Comparison of ENCODE assay signal across 17 cellular contexts in genomic region chr1:170910273-170910672, GRCh38. TPM values are rescaled to one million over a fixed set of nuclear protein-coding genes. Genes with fewer than 3 reads are reported as not detected.
DNase-seq lines count a peak whose midpoint lies in the region; ATAC-seq and TF ChIP-seq lines count a peak whose summit lies in the region.
"Had no signal": no experiment of that assay in that cellular context is flagged by ENCODE, and none has a peak within 500 bp of the region (broad histone marks: within the 10 kb centered on the region; RNA-seq: fewer than 3 reads in every experiment).

No MANE protein-coding gene starts in this region.

- H3K27me3 Mint-ChIP-seq in activated CD8-positive, alpha-beta T cell treated with anti-CD3 and anti-CD28 coated beads for 36 hours = peaks cover 2% of the 10 kb centered on the region
- no peaks in the 10 kb centered on the region for H3K27me3 Mint-ChIP-seq in glutamatergic neuron (ENCODE audit: unreplicated experiment)

- no peak for TF ChIP-seq CTCF in HFF-Myc (IDR thresholded peaks at IDR 0.05; ENCODE audit: low read depth, low read length, missing control alignments)
- no peak for TF ChIP-seq CTCF in brain microvascular endothelial cell (IDR thresholded peaks at IDR 0.05; ENCODE audit: low read depth, low read length, missing control alignments)
- TF ChIP-seq CTCF in gastroesophageal sphincter (IDR thresholded peaks at IDR 0.05) = no peak
- no peak for TF ChIP-seq CTCF in body of pancreas (IDR thresholded peaks at IDR 0.05)
- TF ChIP-seq CTCF in activated CD8-positive, alpha-beta T cell treated with anti-CD3 and anti-CD28 coated beads for 36 hours (IDR thresholded peaks at IDR 0.05) = no peak
- TF ChIP-seq CTCF in glutamatergic neuron (IDR thresholded peaks at IDR 0.05; ENCODE audit: partially characterized antibody, unreplicated experiment) = no peak

- ATAC-seq in gastroesophageal sphincter = peak; percentile 53
- no peak for ATAC-seq in body of pancreas
- ATAC-seq in activated CD8-positive, alpha-beta T cell treated with anti-CD3 and anti-CD28 coated beads for 36 hours = no peak

- H3K27ac ChIP-seq in brain microvascular endothelial cell (peak overlapping the region; percentile 14), gastroesophageal sphincter (peak overlapping the region in 1 of 4 donors; percentile 2), body of pancreas (no peak overlapping the region)
- H3K27ac ChIP-seq: cardiac muscle cell had no signal

- H3K27me3 ChIP-seq in brain microvascular endothelial cell (replicated peaks) = no peaks in the 10 kb centered on the region
- no peaks in the 10 kb centered on the region for H3K27me3 ChIP-seq in gastroesophageal sphincter
- no peaks in the 10 kb centered on the region for H3K27me3 ChIP-seq in body of pancreas
- H3K27me3 ChIP-seq: cardiac muscle cell had no signal

- intact Hi-C loops in body of pancreas (cut with DNase I) = no loop called here
- intact Hi-C loops in activated CD8-positive, alpha-beta T cell treated with anti-CD3 and anti-CD28 coated beads for 36 hours (cut with micrococcal nuclease) = no loop called here

- H3K4me1 Mint-ChIP-seq in activated CD8-positive, alpha-beta T cell treated with anti-CD3 and anti-CD28 coated beads for 36 hours (ENCODE audit: low read depth) = no peaks in the 10 kb centered on the region
- H3K4me1 Mint-ChIP-seq in glutamatergic neuron (ENCODE audit: low read depth, unreplicated experiment) = no peaks in the 10 kb centered on the region

- POLR2A ChIA-PET in activated CD8-positive, alpha-beta T cell treated with anti-CD3 and anti-CD28 coated beads for 36 hours (lab: Charles Lee) = no interaction called here

- H3K36me3 Mint-ChIP-seq in activated CD8-positive, alpha-beta T cell treated with anti-CD3 and anti-CD28 coated beads for 36 hours (ENCODE audit: low read depth) = no peaks in the 10 kb centered on the region
- H3K36me3 Mint-ChIP-seq in glutamatergic neuron (ENCODE audit: unreplicated experiment) = no peaks in the 10 kb centered on the region

- H3K27ac Mint-ChIP-seq in activated CD8-positive, alpha-beta T cell treated with anti-CD3 and anti-CD28 coated beads for 36 hours = no peak overlapping the region
- H3K27ac Mint-ChIP-seq in glutamatergic neuron (ENCODE audit: unreplicated experiment) = no peak overlapping the region
- H3K27ac Mint-ChIP-seq: T-helper 2 cell treated with Interferon-gamma antibody and Interleukin-4, amounts not matched to agents 5 μg/mL and 100 μg/mL, for 36 hours had no signal

- in situ Hi-C loops in brain microvascular endothelial cell (cut with HindIII; ENCODE audit: low pct_ligation_motif_present, low sequenced_read_pairs) = no loop called here

- TF ChIP-seq POLR2A in gastroesophageal sphincter (IDR thresholded peaks at IDR 0.05) (no peak), body of pancreas (IDR thresholded peaks at IDR 0.05) (no peak)

- H3K9me3 ChIP-seq in gastroesophageal sphincter (no peaks in the 10 kb centered on the region), body of pancreas (no peaks in the 10 kb centered on the region)
- H3K9me3 ChIP-seq: thoracic aorta had no signal

- TF ChIP-seq EP300 in gastroesophageal sphincter (IDR thresholded peaks at IDR 0.05) = no peak

- H3K4me1 ChIP-seq in gastroesophageal sphincter (peaks cover 0 to 18% (median 0%) of the 10 kb centered on the region in 3 donors), body of pancreas (no peaks in the 10 kb centered on the region)

- H3K36me3 ChIP-seq in brain microvascular endothelial cell (replicated peaks) (no peaks in the 10 kb centered on the region), gastroesophageal sphincter (no peaks in the 10 kb centered on the region), body of pancreas (replicated peaks in 1 of 2; ENCODE audit: insufficient read depth in 1 of 2, low read depth in 2 of 2) (no peaks in the 10 kb centered on the region)
- H3K36me3 ChIP-seq: cardiac muscle cell, thoracic aorta had no signal

- H3K9me3 Mint-ChIP-seq in activated CD8-positive, alpha-beta T cell treated with anti-CD3 and anti-CD28 coated beads for 36 hours = no peaks in the 10 kb centered on the region
- no peaks in the 10 kb centered on the region for H3K9me3 Mint-ChIP-seq in glutamatergic neuron (ENCODE audit: unreplicated experiment)
- H3K9me3 Mint-ChIP-seq: T-helper 2 cell treated with Interferon-gamma antibody and Interleukin-4, amounts not matched to agents 5 μg/mL and 100 μg/mL, for 36 hours had no signal

- no peak overlapping the region for H3K4me3 Mint-ChIP-seq in activated CD8-positive, alpha-beta T cell treated with anti-CD3 and anti-CD28 coated beads for 36 hours
- H3K4me3 Mint-ChIP-seq in glutamatergic neuron (ENCODE audit: unreplicated experiment) = no peak overlapping the region
- H3K4me3 Mint-ChIP-seq: T-helper 2 cell treated with Interferon-gamma antibody and Interleukin-4, amounts not matched to agents 5 μg/mL and 100 μg/mL, for 36 hours had no signal

- DNase-seq in A172 (ENCODE audit: low spot score) = peak; percentile 62
- DNase-seq in HFF-Myc (ENCODE audit: extremely low read depth, low read depth) = peak; percentile 30
- peak; percentile 65 for DNase-seq in brain microvascular endothelial cell
- DNase-seq in activated effector memory CD4-positive, alpha-beta T cell treated with anti-CD3 and anti-CD28 coated beads, Interleukin-2, amount 50 U/mL, for 16 hours = no peak
- DNase-seq in body of pancreas = no peak
- DNase-seq in activated CD8-positive, alpha-beta T cell treated with anti-CD3 and anti-CD28 coated beads for 36 hours = no peak
- DNase-seq in glutamatergic neuron = no peak
- DNase-seq: 8988T; activated CD4-positive, CD25-positive, alpha-beta regulatory T cell treated with anti-CD3 and anti-CD28 coated beads, Interleukin-2, amount 50 U/mL, for 72 hours; effector CD8-positive, alpha-beta T cell; mesendoderm; SHP77 treated with DMSO at 0.1 percent for 48 hours; stimulated activated CD4-positive, alpha-beta T cell treated with anti-CD3 and anti-CD28 coated beads, Interleukin-2, amount 100 ng/mL, for 24 hours had no signal

- CTCF ChIA-PET in activated CD8-positive, alpha-beta T cell treated with anti-CD3 and anti-CD28 coated beads for 36 hours (lab: Charles Lee) = no interaction called here

- H3K4me3 ChIP-seq in HFF-Myc (replicated peaks; ENCODE audit: low read depth, low read length) = no peak overlapping the region
- no peak overlapping the region for H3K4me3 ChIP-seq in brain microvascular endothelial cell (ENCODE audit: low read depth, low read length)
- no peak overlapping the region for H3K4me3 ChIP-seq in gastroesophageal sphincter
- H3K4me3 ChIP-seq in body of pancreas = no peak overlapping the region
- H3K4me3 ChIP-seq: cardiac muscle cell, thoracic aorta had no signal

RNA-seq across cellular contexts. Expression of gene MROH9, which starts 25.1 kb away (rescaled TPM):
- total RNA-seq in A172 (2014; rRNA removed; shearing (Covaris generic)) = not detected in 2 replicates
- total RNA-seq in gastroesophageal sphincter (not detected), body of pancreas (not detected), glutamatergic neuron (ENCODE audit: unreplicated experiment) (not detected)
- total RNA-seq in activated CD8-positive, alpha-beta T cell treated with anti-CD3 and anti-CD28 coated beads for 36 hours = not detected
- total RNA-seq: cardiac muscle cell, thoracic aorta had no signal

Comparison
In these comparisons a context has a peak if more than half of its experiments do, and no peak if none do; other contexts are left out.
1. DNase-seq: peak in A172 (single experiment), HFF-Myc (single experiment) and brain microvascular endothelial cell (single experiment); none in activated effector memory CD4-positive, alpha-beta T cell treated with anti-CD3 and anti-CD28 coated beads, Interleukin-2, amount 50 U/mL, for 16 hours (single experiment), body of pancreas (0 of 4), activated CD8-positive, alpha-beta T cell treated with anti-CD3 and anti-CD28 coated beads for 36 hours (single experiment) and glutamatergic neuron (single experiment).